In genomic region chr7:122219253-122219865, GRCh38 we compare ENCODE assay signal across 1 cellular context.
TF ChIP-seq lines count a peak whose summit lies in the region.

No MANE protein-coding gene starts in this region.

TF ChIP-seq in K562, 482 proteins besides CTCF, POLR2A, EP300 and RAD21 (continued from another document):
- TF ChIP-seq HMG20B (CRISPR knock-in tag; IDR thresholded peaks at IDR 0.05) (no peak), MAFK (IDR thresholded peaks at IDR 0.05; ENCODE audit: low read length) (peak; percentile 70), KLF10 (CRISPR knock-in tag; IDR thresholded peaks at IDR 0.05) (no peak), ZNF41 (CRISPR knock-in tag; conservative IDR thresholded peaks at IDR 0.05) (no peak), HDAC3 (IDR thresholded peaks at IDR 0.05; ENCODE audit: borderline replicate concordance, partially characterized antibody) (no peak), ZNF408 (CRISPR knock-in tag; IDR thresholded peaks at IDR 0.05; ENCODE audit: low read depth) (no peak), MGA (IDR thresholded peaks at IDR 0.05) (no peak), TAF15 (IDR thresholded peaks at IDR 0.05; ENCODE audit: low read depth, low read length) (no peak), PPARD (CRISPR knock-in tag; IDR thresholded peaks at IDR 0.05) (no peak), ZNF436 (CRISPR knock-in tag; IDR thresholded peaks at IDR 0.05) (no peak), MAFG (tag; conservative IDR thresholded peaks at IDR 0.05) (peak; percentile 82), ZNF639 (CRISPR knock-in tag; conservative IDR thresholded peaks at IDR 0.05 in 1 of 2, IDR thresholded peaks at IDR 0.05 in 1 of 2) (no peak), DEAF1 (CRISPR knock-in tag; IDR thresholded peaks at IDR 0.05) (peak; percentile 79), ZBTB12 (CRISPR knock-in tag; IDR thresholded peaks at IDR 0.05) (no peak), CREBBP (IDR thresholded peaks at IDR 0.05; ENCODE audit: low read depth, low read length) (no peak), SMC3 (conservative IDR thresholded peaks at IDR 0.05; ENCODE audit: insufficient read depth, low read depth, low read length) (0 out of 2 replicates have a peak, but pooled peaks have one; percentile 25), ZNF217 (CRISPR knock-in tag; IDR thresholded peaks at IDR 0.05) (no peak)
